ENCODE assay signal across 18 cellular contexts in the genomic region with DNA sequence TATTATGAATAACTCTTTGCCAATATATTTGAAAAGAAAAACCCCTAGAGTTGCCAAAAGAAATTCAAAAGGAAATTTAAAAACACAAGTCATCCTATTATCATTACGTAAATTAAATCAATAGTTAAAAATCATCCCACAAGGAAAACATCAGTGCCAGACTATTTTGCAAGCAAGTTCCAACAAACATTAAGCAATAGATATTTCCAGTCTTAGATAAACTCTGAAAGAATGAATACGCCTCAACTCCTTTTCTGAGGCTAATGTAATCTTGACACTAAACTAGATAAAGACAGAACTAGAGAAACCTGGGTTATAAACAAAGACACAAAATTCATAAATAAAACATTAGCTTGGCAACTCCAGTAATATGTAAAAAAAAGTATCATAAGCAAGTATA.
A peak's percentile ranks its signal among the peaks of the same experiment; 100 is the strongest.
DNase-seq lines count a peak whose midpoint lies in the region; ATAC-seq, FAIRE-seq and TF ChIP-seq lines count a peak whose summit lies in the region.
"Had no signal": no experiment of that assay in that cellular context is flagged by ENCODE, and none has a peak within 500 bp of the region (broad histone marks: within the 10 kb centered on the region; RNA-seq: fewer than 3 reads in every experiment).

No MANE protein-coding gene starts in this region.

- TF ChIP-seq POLR2A in heart left ventricle (IDR thresholded peaks at IDR 0.05) = no peak

- 77 to 84% (median 79%) methylated on average over 2 of the region's 2 CpGs for WGBS in heart left ventricle, 4 donors
- WGBS in small intestine, 3 donors = 80 to 94% (median 90%) methylated on average over 2 of the region's 2 CpGs

- H3K9me3 ChIP-seq in heart left ventricle (peaks cover 0 to 36% (median 11%) of the 10 kb centered on the region in 12 donors), small intestine (ENCODE audit: control insufficient read depth, low read depth) (no peaks in the 10 kb centered on the region)

- DNase-seq in Right ventricle myocardium superior (no peak), heart left ventricle (no peak), frontal cortex (ENCODE audit: low spot score in 2 of 2) (no peak), small intestine (no peak), epidermal melanocyte (ENCODE audit: insufficient read length, low spot score) (no peak), superior temporal gyrus (ENCODE audit: extremely low spot score) (no peak)
- DNase-seq: Calu3; CD4-positive, alpha-beta T cell; MM.1S; NCI-H1930; NCI-H2171; NCI-H774; SHP77 treated with DMSO at 0.1 percent for 48 hours had no signal

- no peaks in the 10 kb centered on the region for H3K27me3 ChIP-seq in heart left ventricle
- H3K27me3 ChIP-seq in small intestine (ENCODE audit: control insufficient read depth in 2 of 2, insufficient read depth in 2 of 2, low read length in 2 of 2) = no peaks in the 10 kb centered on the region

- H3K4me1 ChIP-seq in heart left ventricle = peaks cover 0 to 13% (median 5%) of the 10 kb centered on the region in 12 donors
- H3K4me1 ChIP-seq in small intestine (ENCODE audit: control insufficient read depth in 2 of 2, insufficient read depth in 1 of 2, low read depth in 1 of 2, low read length in 1 of 2) = peaks cover 0 to 2% of the 10 kb centered on the region in 2 donors
- H3K4me1 ChIP-seq: A549 had no signal

- peak; percentile 41 for ATAC-seq in Right ventricle myocardium superior (ENCODE audit: poor library complexity)
- ATAC-seq in heart left ventricle = no peak
- no peak for ATAC-seq in GM19328 (IDR thresholded peaks at IDR 0.05; ENCODE audit: unreplicated experiment)
- ATAC-seq: A549 had no signal

- no peak overlapping the region for H3K27ac ChIP-seq in heart left ventricle
- H3K27ac ChIP-seq in small intestine (ENCODE audit: low read depth in 1 of 2, low read length in 1 of 2) = no peak overlapping the region
- H3K27ac ChIP-seq: A549, KMS-11 had no signal

- FAIRE-seq in colon (lab: Jason Lieb, UNC) (peak; percentile 87), frontal cortex (lab: Jason Lieb, UNC) (peak; percentile 70), small intestine (lab: Jason Lieb, UNC) (peak; percentile 39)
- FAIRE-seq: A549, GM12892 had no signal

- no peak overlapping the region for H3K4me3 ChIP-seq in heart left ventricle
- H3K4me3 ChIP-seq in small intestine (ENCODE audit: low read depth in 1 of 2, low read length in 2 of 2) = no peak overlapping the region
- H3K4me3 ChIP-seq: A549 had no signal

- H3K36me3 ChIP-seq in heart left ventricle = peaks cover 0 to 34% (median 5%) of the 10 kb centered on the region in 9 donors
- H3K36me3 ChIP-seq in small intestine (ENCODE audit: control insufficient read depth in 2 of 2, insufficient read depth in 2 of 2, low read length in 2 of 2) = peaks cover 2 to 11% of the 10 kb centered on the region in 2 donors

- TF ChIP-seq CTCF in heart left ventricle (IDR thresholded peaks at IDR 0.05) = no peak

- intact Hi-C loops in Right ventricle myocardium superior (cut with DNase I) (loop anchor here (10.0 kb wide), 1 partner anchor 244 kb away; a partner anchor contains a TSS), heart left ventricle (cut with DNase I) (loop anchor here in 4 of 10 donors (10.0 kb wide), 6 partner anchors 126 to 744 kb away; no protein-coding TSS in a partner anchor)
